Comparison of ENCODE assay signal across 9 cellular contexts in the genomic region with DNA sequence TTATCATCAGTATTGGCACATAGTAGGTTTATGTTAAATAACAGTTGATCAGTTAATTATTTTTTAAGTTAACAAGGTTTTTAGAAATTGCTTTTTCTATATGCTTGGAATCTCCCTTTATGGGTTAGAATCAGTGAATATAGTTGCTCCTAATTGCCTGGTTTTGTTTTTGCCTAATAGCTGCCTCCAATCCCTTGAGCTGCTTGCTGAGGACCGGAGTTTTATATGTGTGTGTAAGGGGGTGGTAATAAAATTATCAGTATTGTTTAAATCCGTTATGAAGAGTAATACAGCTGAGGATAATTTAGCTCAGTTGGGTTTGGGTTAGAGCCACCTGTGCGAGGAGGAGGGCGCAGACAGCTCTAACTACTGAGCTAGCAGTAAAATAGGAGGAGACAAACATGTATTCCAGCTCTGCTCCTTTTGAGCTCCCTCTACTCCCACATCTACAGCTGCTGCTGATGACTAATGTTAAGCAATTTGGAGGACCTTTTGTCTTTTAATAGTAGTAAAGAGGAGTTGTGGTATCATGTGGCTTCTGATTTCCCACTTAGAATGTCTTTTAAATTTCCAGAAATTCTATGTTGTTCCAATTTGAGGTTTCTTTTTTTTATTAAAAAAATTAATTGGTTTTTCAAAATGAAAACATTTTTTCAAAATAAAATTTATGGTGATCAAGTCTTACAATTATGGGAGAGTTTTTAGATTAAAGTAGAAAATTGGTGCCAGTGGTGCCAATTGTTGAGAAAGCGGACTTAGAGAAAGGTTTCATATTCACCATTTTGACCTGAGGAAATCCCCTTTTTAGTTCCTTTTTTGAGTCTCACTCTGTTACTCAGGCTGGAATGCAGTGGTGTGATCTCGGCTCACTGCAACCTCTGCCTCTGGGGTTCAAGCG.
DNase-seq lines count a peak whose midpoint lies in the region; ATAC-seq, FAIRE-seq and TF ChIP-seq lines count a peak whose summit lies in the region.
"Had no signal": no experiment of that assay in that cellular context is flagged by ENCODE, and none has a peak within 500 bp of the region (broad histone marks: within the 10 kb centered on the region; RNA-seq: fewer than 3 reads in every experiment).

No MANE protein-coding gene starts in this region.

- peak; percentile 77 for DNase-seq in EH (ENCODE audit: low read depth)
- DNase-seq in SJCRH30, result peak; percentile 51 to 78
- DNase-seq in keratinocyte (ENCODE audit: low read depth, low spot score), result no peak
- no peak for DNase-seq in NCI-H1105 (lab: John Stamatoyannopoulos, UW)
- no peak for DNase-seq in ovary
- DNase-seq in NCI-H1048 (lab: John Stamatoyannopoulos, UW), result no peak

- no peak overlapping the region for H3K4me3 ChIP-seq in SJCRH30
- H3K4me3 ChIP-seq in keratinocyte (ENCODE audit: control insufficient read depth in 2 of 3, extremely low read depth in 1 of 3, insufficient read depth in 2 of 3, low read depth in 1 of 3, low read length in 3 of 3), result no peak overlapping the region
- no peak overlapping the region for H3K4me3 ChIP-seq in ovary

- peaks cover 7% of the 10 kb centered on the region for H3K79me2 ChIP-seq in keratinocyte (ENCODE audit: control insufficient read depth, insufficient read depth, low read length)

- TF ChIP-seq EP300 in ovary (IDR thresholded peaks at IDR 0.05), result no peak

- intact Hi-C loops in ovary (cut with DNase I), result no loop called here

- no peak for TF ChIP-seq POLR2A in ovary (IDR thresholded peaks at IDR 0.05)

- H4K20me1 ChIP-seq in keratinocyte (ENCODE audit: control insufficient read depth, extremely low read depth, insufficient read depth, low read length), result no peaks in the 10 kb centered on the region

- no peak overlapping the region for H3K4me2 ChIP-seq in keratinocyte (ENCODE audit: control insufficient read depth, extremely low read depth, insufficient read depth, low read depth, low read length)

- dilution Hi-C loops in keratinocyte (cut with MboI; ENCODE audit: extremely low pct_ligation_motif_present, low sequenced_read_pairs), result no loop called here

- peak; percentile 80 for FAIRE-seq in keratinocyte (lab: Jason Lieb, UNC)
- FAIRE-seq: frontal cortex had no signal

- WGBS in ovary, 3 donors, result 39 to 54% (median 48%) methylated on average over 7 of the region's 7 CpGs

- no peaks in the 10 kb centered on the region for H3K27me3 ChIP-seq in SJCRH30
- H3K27me3 ChIP-seq in keratinocyte (ENCODE audit: control insufficient read depth, extremely low read depth, insufficient read depth, low read length), result no peaks in the 10 kb centered on the region
- H3K27me3 ChIP-seq in ovary, result no peaks in the 10 kb centered on the region

- H2AFZ ChIP-seq in keratinocyte (ENCODE audit: control insufficient read depth, low read length), result no peak overlapping the region

- no peak for TF ChIP-seq CTCF in keratinocyte (optimal IDR thresholded peaks at IDR 0.05 in 1 of 3, IDR thresholded peaks at IDR 0.05 in 1 of 3, conservative IDR thresholded peaks at IDR 0.05 in 1 of 3; ENCODE audit: extremely low read depth in 1 of 3, insufficient read depth in 2 of 3, low read length in 3 of 3)
- no peak for TF ChIP-seq CTCF in ovary (IDR thresholded peaks at IDR 0.05)

- H3K9me1 ChIP-seq in keratinocyte (ENCODE audit: control insufficient read depth, extremely low read depth, insufficient read depth, low read length), result no peaks in the 10 kb centered on the region

- ATAC-seq in HG02852 (IDR thresholded peaks at IDR 0.05; ENCODE audit: unreplicated experiment) (peak; percentile 50), HG02588 (IDR thresholded peaks at IDR 0.05; ENCODE audit: unreplicated experiment) (no peak)

- H3K4me1 ChIP-seq in SJCRH30 (peaks cover 10% of the 10 kb centered on the region), keratinocyte (ENCODE audit: control insufficient read depth, extremely low read depth, insufficient read depth, low read length) (peaks cover 8% of the 10 kb centered on the region), ovary (ENCODE audit: insufficient read depth) (no peaks in the 10 kb centered on the region)

- H3K27ac ChIP-seq in SJCRH30 (peak overlapping the region; percentile 29), keratinocyte (ENCODE audit: control insufficient read depth, insufficient read depth, low read length) (no peak overlapping the region), ovary (no peak overlapping the region)

- H3K9ac ChIP-seq in keratinocyte (ENCODE audit: control insufficient read depth, extremely low read depth, insufficient read depth, low read length), result no peak overlapping the region

- H3K9me3 ChIP-seq in SJCRH30 (replicated peaks) (no peaks in the 10 kb centered on the region), keratinocyte (ENCODE audit: control insufficient read depth, low read depth, low read length) (no peaks in the 10 kb centered on the region), ovary (no peaks in the 10 kb centered on the region)

- H3K36me3 ChIP-seq in SJCRH30, result peaks cover 5% of the 10 kb centered on the region; the same call in 1 of the 2 replicates
- H3K36me3 ChIP-seq in keratinocyte (ENCODE audit: control insufficient read depth in 2 of 2, extremely low read depth in 1 of 2, insufficient read depth in 2 of 2, low read length in 2 of 2), result no peaks in the 10 kb centered on the region
- H3K36me3 ChIP-seq in ovary, result no peaks in the 10 kb centered on the region

Comparison
In these comparisons a context has a peak if more than half of its experiments do, and no peak if none do; other contexts are left out.
1. DNase-seq: peak in EH (single experiment) and SJCRH30 (2 of 2); none in keratinocyte (single experiment), NCI-H1105 (single experiment), ovary (0 of 5) and NCI-H1048 (single experiment).